ENCODE assay signal across 8 cellular contexts in the genomic region with DNA sequence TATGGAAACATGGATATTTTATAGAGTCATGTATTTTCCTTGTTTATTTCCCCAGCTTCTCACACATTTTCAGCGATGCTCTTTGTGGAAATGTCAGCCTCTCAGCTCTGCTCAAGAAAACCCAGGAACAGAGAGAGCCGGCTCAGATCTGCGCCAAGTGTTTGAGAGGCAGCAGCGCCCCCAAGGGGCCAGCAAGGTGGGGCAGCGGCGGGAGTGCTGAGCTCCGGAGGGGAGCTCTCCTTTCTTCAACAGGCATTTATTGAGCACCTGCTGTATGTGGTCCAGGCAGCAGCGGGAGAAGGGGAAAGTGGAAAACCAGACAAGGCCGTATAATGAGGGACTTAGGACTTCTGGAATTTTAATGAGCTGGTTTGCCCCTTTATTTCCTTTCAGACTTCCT.
A peak's percentile ranks its signal among the peaks of the same experiment; 100 is the strongest.
DNase-seq lines count a peak whose midpoint lies in the region; ATAC-seq and TF ChIP-seq lines count a peak whose summit lies in the region.

No MANE protein-coding gene starts in this region.

- no peak overlapping the region for H3K4me3 ChIP-seq in left ventricle myocardium inferior
- no peak overlapping the region for H3K4me3 ChIP-seq in mesendoderm (ENCODE audit: low read length)

- no peak overlapping the region for H2AK5ac ChIP-seq in mesendoderm (ENCODE audit: low read length)

- TF ChIP-seq CTCF in left ventricle myocardium inferior (IDR thresholded peaks at IDR 0.05; ENCODE audit: borderline replicate concordance) = peak; percentile 29

- ATAC-seq in left cardiac atrium (no peak), GM18907 (IDR thresholded peaks at IDR 0.05; ENCODE audit: unreplicated experiment) (no peak), GM18520 (IDR thresholded peaks at IDR 0.05; ENCODE audit: unreplicated experiment) (no peak), HG02852 (IDR thresholded peaks at IDR 0.05; ENCODE audit: unreplicated experiment) (no peak)

- H3K27me3 ChIP-seq in left ventricle myocardium inferior (ENCODE audit: low read depth) = peaks cover 15% of the 10 kb centered on the region
- no peaks in the 10 kb centered on the region for H3K27me3 ChIP-seq in mesendoderm (ENCODE audit: insufficient read depth, low read length, poor library complexity)

- H3K4me1 ChIP-seq in left ventricle myocardium inferior (no peaks in the 10 kb centered on the region), mesendoderm (ENCODE audit: control insufficient read depth, low read depth, low read length) (no peaks in the 10 kb centered on the region)

- intact Hi-C loops in left ventricle myocardium inferior (cut with micrococcal nuclease) = no loop called here
- intact Hi-C loops in left cardiac atrium (cut with DNase I) = no loop called here

- H3K18ac ChIP-seq in mesendoderm (ENCODE audit: low read length) = no peak overlapping the region

- no peak overlapping the region for H2BK120ac ChIP-seq in mesendoderm (ENCODE audit: low read depth, low read length)

- H3K36me3 ChIP-seq in left ventricle myocardium inferior (no peaks in the 10 kb centered on the region), mesendoderm (ENCODE audit: control insufficient read depth, insufficient read depth, low read length) (no peaks in the 10 kb centered on the region)

- no peak for DNase-seq in left ventricle myocardium inferior
- DNase-seq in left cardiac atrium = no peak
- peak; percentile 28 for DNase-seq in activated T-cell treated with anti-CD3 and anti-CD28 coated beads, Interleukin-2, amount 50 U/mL, for 1 hour
- peak; percentile 71 for DNase-seq in mesendoderm
- no peak for DNase-seq in GF-D8 (lab: John Stamatoyannopoulos, UW)

- no peak overlapping the region for H4K8ac ChIP-seq in mesendoderm (ENCODE audit: low read depth, low read length)

- H3K9me3 ChIP-seq in left ventricle myocardium inferior (replicated peaks) = no peaks in the 10 kb centered on the region

- no peak overlapping the region for H4K5ac ChIP-seq in mesendoderm (ENCODE audit: low read length)

- H3K4ac ChIP-seq in mesendoderm (ENCODE audit: low read depth, low read length) = no peak overlapping the region

- WGBS in mesendoderm (ENCODE audit: extremely low coverage, insufficient coverage, low lambda C conversion rate) = no CpG with 5 or more reads among the region's 9 CpGs

- H3K9ac ChIP-seq in mesendoderm (ENCODE audit: low read length) = no peak overlapping the region

- H3K23ac ChIP-seq in mesendoderm (ENCODE audit: low read length) = no peak overlapping the region

- H3K27ac ChIP-seq in left ventricle myocardium inferior (replicated peaks) = no peak overlapping the region
- no peak overlapping the region for H3K27ac ChIP-seq in mesendoderm (ENCODE audit: low read depth, low read length)

- no peak overlapping the region for H2BK5ac ChIP-seq in mesendoderm (ENCODE audit: low read length)

- H2BK15ac ChIP-seq in mesendoderm (replicated peaks; ENCODE audit: low read depth) = no peak overlapping the region

- H3K79me1 ChIP-seq in mesendoderm (ENCODE audit: low read length) = no peaks in the 10 kb centered on the region

- no peak overlapping the region for H3K4me2 ChIP-seq in mesendoderm (ENCODE audit: low read length)

- H3K56ac ChIP-seq in mesendoderm (ENCODE audit: low read length) = no peak overlapping the region

- no peaks in the 10 kb centered on the region for H3K79me2 ChIP-seq in mesendoderm (ENCODE audit: control insufficient read depth, insufficient read depth, low read length)

Comparison
In these comparisons a context has a peak if more than half of its experiments do, and no peak if none do; other contexts are left out.
1. DNase-seq: peak in activated T-cell treated with anti-CD3 and anti-CD28 coated beads, Interleukin-2, amount 50 U/mL, for 1 hour (single experiment) and mesendoderm (single experiment); none in left ventricle myocardium inferior (single experiment), left cardiac atrium (single experiment) and GF-D8 (single experiment).